9 cellular contexts compared by ENCODE assay signal in the genomic region with DNA sequence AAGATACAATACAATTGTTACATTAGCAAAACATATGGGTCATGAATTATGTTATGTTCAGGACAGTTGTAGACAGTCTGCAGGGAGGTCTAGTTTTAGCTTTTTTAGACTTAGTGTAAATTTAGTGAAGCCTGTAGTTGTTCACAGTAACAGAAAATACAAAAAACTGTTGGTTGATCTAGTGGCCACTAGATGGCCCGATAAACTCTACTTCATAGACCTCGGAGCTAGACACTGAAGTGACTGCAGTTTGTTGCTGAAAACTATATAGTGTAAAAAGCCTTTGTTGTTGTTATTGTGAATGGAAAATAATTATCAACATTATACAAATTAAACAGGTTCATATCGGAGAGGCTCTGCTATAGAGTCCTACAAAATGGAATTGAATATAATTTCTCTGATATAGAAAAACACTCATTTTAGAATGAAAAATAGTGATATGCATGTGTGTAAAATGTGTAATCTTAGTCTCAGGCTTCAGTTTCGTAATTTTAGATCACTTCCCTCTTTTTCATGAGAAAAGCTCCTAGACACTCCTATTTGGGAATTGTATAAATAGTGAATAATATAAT. TPM values are rescaled to one million over a fixed set of nuclear protein-coding genes. Genes with fewer than 3 reads are reported as not detected.
A peak's percentile ranks its signal among the peaks of the same experiment; 100 is the strongest.
DNase-seq lines count a peak whose midpoint lies in the region; ATAC-seq and TF ChIP-seq lines count a peak whose summit lies in the region.
"Had no signal": no experiment of that assay in that cellular context is flagged by ENCODE, and none has a peak within 500 bp of the region (broad histone marks: within the 10 kb centered on the region; RNA-seq: fewer than 3 reads in every experiment).

No MANE protein-coding gene starts in this region.

- DNase-seq in NCI-H2171 treated with DMSO at 0.1 percent for 48 hours (lab: John Stamatoyannopoulos, UW) (peak; percentile 16), NCI-H2171 (lab: John Stamatoyannopoulos, UW) (no peak), NCI-H774 (lab: John Stamatoyannopoulos, UW) (peak; percentile 35), epithelial cell of proximal tubule (ENCODE audit: low read depth) (no peak), T-helper 2 cell (no peak), NCI-H187 treated with DMSO at 0.1 percent for 48 hours (lab: John Stamatoyannopoulos, UW) (no peak)
- DNase-seq in activated CD4-positive, CD25-positive, alpha-beta regulatory T cell treated with anti-CD3 and anti-CD28 coated beads, Interleukin-2, amount 50 U/mL, for 72 hours = no peak

- H3K4me3 ChIP-seq in epithelial cell of proximal tubule (ENCODE audit: low read depth, low read length) = no peak overlapping the region

- no peaks in the 10 kb centered on the region for H3K36me3 Mint-ChIP-seq in stimulated activated memory B cell treated with anti-CD40 and anti-IgM and Interleukin-4, amounts not matched to agents 10 μg/mL and 1 μg/mL and 100 μg/mL, for 72 hours

- peaks cover 9% of the 10 kb centered on the region for H3K27me3 Mint-ChIP-seq in stimulated activated memory B cell treated with anti-CD40 and anti-IgM and Interleukin-4, amounts not matched to agents 10 μg/mL and 1 μg/mL and 100 μg/mL, for 72 hours

- H3K4me1 Mint-ChIP-seq in stimulated activated memory B cell treated with anti-CD40 and anti-IgM and Interleukin-4, amounts not matched to agents 10 μg/mL and 1 μg/mL and 100 μg/mL, for 72 hours = no peaks in the 10 kb centered on the region

- H3K4me3 Mint-ChIP-seq in stimulated activated memory B cell treated with anti-CD40 and anti-IgM and Interleukin-4, amounts not matched to agents 10 μg/mL and 1 μg/mL and 100 μg/mL, for 72 hours = no peak overlapping the region

- peaks cover 2% of the 10 kb centered on the region for H3K9me3 Mint-ChIP-seq in stimulated activated memory B cell treated with anti-CD40 and anti-IgM and Interleukin-4, amounts not matched to agents 10 μg/mL and 1 μg/mL and 100 μg/mL, for 72 hours
- H3K9me3 Mint-ChIP-seq: activated T-helper 2 cell treated with anti-CD3 and anti-CD28 coated beads, Interferon-gamma antibody, Interleukin-2, Interleukin-4, amounts not matched to agents 10 μg/mL and 5 μg/mL and 100 μg/mL, durations not matched to agents 14 hours and 24 hours and 36 hours had no signal

- TF ChIP-seq CTCF in epithelial cell of proximal tubule (conservative IDR thresholded peaks at IDR 0.05; ENCODE audit: low read depth, low read length) = peak; percentile 61

- no peak overlapping the region for H3K27ac Mint-ChIP-seq in stimulated activated memory B cell treated with anti-CD40 and anti-IgM and Interleukin-4, amounts not matched to agents 10 μg/mL and 1 μg/mL and 100 μg/mL, for 72 hours
- H3K27ac Mint-ChIP-seq: activated T-helper 2 cell treated with anti-CD3 and anti-CD28 coated beads, Interferon-gamma antibody, Interleukin-2, Interleukin-4, amounts not matched to agents 10 μg/mL and 5 μg/mL and 100 μg/mL, durations not matched to agents 14 hours and 24 hours and 36 hours had no signal

- ATAC-seq in stimulated activated memory B cell treated with anti-CD40 and anti-IgM and Interleukin-4, amounts not matched to agents 10 μg/mL and 1 μg/mL and 100 μg/mL, for 72 hours = peak; percentile 34

RNA-seq across cellular contexts. Expression of a gene that starts 18.3 kb away (rescaled TPM):
- 0.07 and 0.23 TPM in 2 replicates for total RNA-seq in epithelial cell of proximal tubule
- total RNA-seq: activated T-helper 2 cell treated with anti-CD3 and anti-CD28 coated beads, Interferon-gamma antibody, Interleukin-2, Interleukin-4, amounts not matched to agents 10 μg/mL and 5 μg/mL and 100 μg/mL, durations not matched to agents 14 hours and 24 hours and 36 hours had no signal

RNA-seq across cellular contexts. Expression of a gene that starts 57.8 kb away (rescaled TPM):
- 56.8 and 77.3 TPM in 2 replicates for total RNA-seq in epithelial cell of proximal tubule

Comparison
In these comparisons a context has a peak if more than half of its experiments do, and no peak if none do; other contexts are left out.
1. DNase-seq: peak in NCI-H2171 treated with DMSO at 0.1 percent for 48 hours (single experiment) and NCI-H774 (single experiment); none in NCI-H2171 (single experiment), epithelial cell of proximal tubule (single experiment), T-helper 2 cell (0 of 5), NCI-H187 treated with DMSO at 0.1 percent for 48 hours (single experiment) and activated CD4-positive, CD25-positive, alpha-beta regulatory T cell treated with anti-CD3 and anti-CD28 coated beads, Interleukin-2, amount 50 U/mL, for 72 hours (single experiment).